Comparison of ENCODE assay signal across 27 cellular contexts in the genomic region with DNA sequence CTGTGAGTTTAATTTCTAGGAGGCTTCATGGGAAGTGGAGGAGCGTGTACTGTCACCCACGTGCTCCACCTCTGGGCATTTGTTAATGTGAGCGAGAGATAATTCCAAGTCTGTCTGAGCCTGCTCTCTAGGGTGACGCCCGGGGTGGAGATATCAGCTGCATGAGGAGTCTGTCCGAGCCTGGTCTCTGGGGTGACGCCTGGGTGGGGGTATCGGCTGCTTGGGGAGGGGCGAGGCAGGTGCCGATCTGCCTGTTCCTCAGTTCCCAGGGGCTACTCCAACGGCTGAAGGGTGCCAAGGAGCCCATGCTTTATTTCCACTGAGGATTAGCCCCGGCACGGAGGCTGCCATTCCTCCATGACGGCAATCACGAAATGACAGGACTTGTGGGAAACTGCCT.
"Had no signal": no experiment of that assay in that cellular context is flagged by ENCODE, and none has a peak within 500 bp of the region (broad histone marks: within the 10 kb centered on the region; RNA-seq: fewer than 3 reads in every experiment).

No MANE protein-coding gene starts in this region.

- H3K4me1 ChIP-seq: pancreas, right lobe of liver, thyroid gland, vagina had no signal

- H3K27ac Mint-ChIP-seq: endodermal cell; immature natural killer cell; memory B cell; natural killer cell; stimulated activated effector memory CD8-positive, alpha-beta T cell treated with anti-CD3 and anti-CD28 coated beads, Interleukin-12 subunit alpha, Interleukin-12 subunit beta, amount 100 ng/mL, for 72 hours had no signal

- H3K4me3 Mint-ChIP-seq: endodermal cell; immature natural killer cell; memory B cell; natural killer cell; stimulated activated effector memory CD8-positive, alpha-beta T cell treated with anti-CD3 and anti-CD28 coated beads, Interleukin-12 subunit alpha, Interleukin-12 subunit beta, amount 100 ng/mL, for 72 hours had no signal

- H3K4me3 ChIP-seq: dorsolateral prefrontal cortex, lung, pancreas, right lobe of liver, smooth muscle cell, stomach, thyroid gland, vagina had no signal

- H3K9me3 Mint-ChIP-seq: immature natural killer cell; natural killer cell; stimulated activated effector memory CD8-positive, alpha-beta T cell treated with anti-CD3 and anti-CD28 coated beads, Interleukin-12 subunit alpha, Interleukin-12 subunit beta, amount 100 ng/mL, for 72 hours had no signal

- H3K4me1 Mint-ChIP-seq: endodermal cell; immature natural killer cell; natural killer cell; stimulated activated effector memory CD8-positive, alpha-beta T cell treated with anti-CD3 and anti-CD28 coated beads, Interleukin-12 subunit alpha, Interleukin-12 subunit beta, amount 100 ng/mL, for 72 hours had no signal

- DNase-seq: dorsolateral prefrontal cortex; effector CD8-positive, alpha-beta T cell; endodermal cell; foreskin melanocyte; glutamatergic neuron; hypothalamus; immature natural killer cell; islet precursor cell; left ventricle myocardium superior; natural killer cell; occipital lobe; retina; stimulated activated CD4-positive, alpha-beta T cell treated with anti-CD3 and anti-CD28 coated beads, Interleukin-2, amount 100 ng/mL, for 24 hours; stimulated activated CD4-positive, alpha-beta T cell treated with anti-CD3 and anti-CD28 coated beads, Interleukin-4, amount 100 ng/mL, for 24 hours; stimulated activated naive CD4-positive, alpha-beta T cell treated with Interleukin-2 at 50 U/mL for 16 hours; stomach; thyroid gland; trophoblast cell had no signal

- ATAC-seq: esophagus mucosa; left ventricle myocardium superior; natural killer cell; pancreas; right lobe of liver; stimulated activated effector memory CD8-positive, alpha-beta T cell treated with anti-CD3 and anti-CD28 coated beads, Interleukin-12 subunit alpha, Interleukin-12 subunit beta, amount 100 ng/mL, for 72 hours had no signal

- H3K27ac ChIP-seq: dorsolateral prefrontal cortex, epithelial cell of prostate, pancreas, right lobe of liver, stomach, thyroid gland, vagina had no signal

- H3K9me3 ChIP-seq: pancreas, right lobe of liver, stomach, thyroid gland, vagina had no signal

- H3K36me3 ChIP-seq: pancreas, right lobe of liver, stomach, thyroid gland, vagina had no signal

- H3K36me3 Mint-ChIP-seq: immature natural killer cell; memory B cell; natural killer cell; stimulated activated effector memory CD8-positive, alpha-beta T cell treated with anti-CD3 and anti-CD28 coated beads, Interleukin-12 subunit alpha, Interleukin-12 subunit beta, amount 100 ng/mL, for 72 hours had no signal

- H3K27me3 ChIP-seq: pancreas, right lobe of liver, thyroid gland, vagina had no signal
